In the genomic region with DNA sequence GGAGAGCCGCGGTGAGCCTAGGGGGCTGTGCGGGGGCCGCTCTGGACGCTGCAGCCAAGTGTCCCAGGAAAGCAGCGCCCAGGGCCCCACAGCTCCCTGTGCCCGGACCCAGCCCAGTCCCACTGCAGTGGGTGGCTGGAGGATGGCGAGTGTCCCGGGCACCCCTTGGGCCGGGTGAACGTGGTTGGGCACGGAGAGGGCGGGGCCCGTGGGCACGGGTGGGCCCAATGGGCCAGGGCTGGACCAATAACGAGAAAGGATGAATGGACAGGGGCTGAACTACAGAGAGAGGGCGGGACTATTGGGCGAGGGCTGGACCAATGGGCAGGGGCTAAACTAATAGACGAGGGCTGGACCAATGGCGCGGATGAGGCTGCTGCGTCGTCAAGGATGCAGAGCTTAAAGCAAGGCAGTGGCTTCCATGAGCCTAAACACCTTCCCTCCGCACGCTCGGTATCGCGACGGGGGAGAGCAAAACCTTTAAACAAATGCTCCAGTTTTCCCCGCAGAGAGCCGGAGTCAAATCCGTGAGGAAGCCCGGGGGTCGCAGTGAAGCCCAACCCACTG, we compare ENCODE assay signal across 8 cellular contexts. TPM values are rescaled to one million over a fixed set of nuclear protein-coding genes. Genes with fewer than 3 reads are reported as not detected.
DNase-seq lines count a peak whose midpoint lies in the region; ATAC-seq and TF ChIP-seq lines count a peak whose summit lies in the region.

No MANE protein-coding gene starts in this region.

- peak overlapping the region; percentile 75 to 97 (median 87) for H3K4me3 ChIP-seq in BLaER1 treated with 17β-estradiol and CSF1 and Interleukin-3, amounts not matched to agents 10 nM and 100 nM
- H3K4me3 ChIP-seq in dorsolateral prefrontal cortex (peak overlapping the region; percentile 60 to 99 (median 93)), liver (ENCODE audit: low read depth in 1 of 3, low read length in 3 of 3) (peak overlapping the region; percentile 23 to 74 (median 69))

- peak overlapping the region; percentile 93 for H3K27ac Mint-ChIP-seq in activated CD4-positive, alpha-beta T cell treated with anti-CD3 and anti-CD28 coated beads, Interleukin-2, amount 10 ng/mL, durations not matched to agents 7 days and 5 days

- TF ChIP-seq CTCF in dorsolateral prefrontal cortex (IDR thresholded peaks at IDR 0.05 in 54 of 56, conservative IDR thresholded peaks at IDR 0.05 in 2 of 56; ENCODE audit: low read depth in 1 of 56, partially characterized antibody in 56 of 56) (peak in 3 of 56 donors; percentile 3 to 12 (median 7)), liver (IDR thresholded peaks at IDR 0.05; ENCODE audit: low read depth, low read length, missing input control) (no peak)

- DNase-seq in NCI-H526 treated with DMSO at 0.1 percent for 48 hours (lab: John Stamatoyannopoulos, UW) (peak; percentile 89), dorsolateral prefrontal cortex (peak; percentile 95 to 99 (median 99))
- peak; percentile 94 for DNase-seq in activated CD4-positive, alpha-beta T cell treated with anti-CD3 and anti-CD28 coated beads, Interleukin-2, amount 10 ng/mL, durations not matched to agents 7 days and 5 days
- DNase-seq in stimulated activated CD4-positive, alpha-beta T cell treated with anti-CD3 and anti-CD28 coated beads, Interleukin-4, amount 100 ng/mL, for 24 hours, result peak; percentile 97

- H3K4me3 Mint-ChIP-seq in activated CD4-positive, alpha-beta T cell treated with anti-CD3 and anti-CD28 coated beads, Interleukin-2, amount 10 ng/mL, durations not matched to agents 7 days and 5 days, result peak overlapping the region; percentile 80

- H3K9ac ChIP-seq in BLaER1 treated with 17β-estradiol and CSF1 and Interleukin-3, amounts not matched to agents 10 nM and 100 nM, result peak overlapping the region; percentile 81 to 97 (median 92); a peak in 21 of 22 replicates
- no peak overlapping the region for H3K9ac ChIP-seq in liver (ENCODE audit: low read depth in 1 of 2, low read length in 2 of 2)

- no peak for TF ChIP-seq RAD21 in liver (IDR thresholded peaks at IDR 0.05)

- peaks cover 0 to 5% (median 0%) of the 10 kb centered on the region in 11 experiments; a peak in 1 of 22 replicates for H3K36me3 ChIP-seq in BLaER1 treated with 17β-estradiol and CSF1 and Interleukin-3, amounts not matched to agents 10 nM and 100 nM
- H3K36me3 ChIP-seq in liver (ENCODE audit: control insufficient read depth in 4 of 4, insufficient read depth in 3 of 4, low read depth in 1 of 4, low read length in 3 of 4), result no peaks in the 10 kb centered on the region

- no peaks in the 10 kb centered on the region for H3K27me3 ChIP-seq in BLaER1 treated with 17β-estradiol and CSF1 and Interleukin-3, amounts not matched to agents 10 nM and 100 nM
- H3K27me3 ChIP-seq in dorsolateral prefrontal cortex, result no peaks in the 10 kb centered on the region
- H3K27me3 ChIP-seq in liver (ENCODE audit: control insufficient read depth in 4 of 4, insufficient read depth in 4 of 4, low read length in 3 of 4), result no peaks in the 10 kb centered on the region

- peak overlapping the region; percentile 82 to 99 (median 94) for H3K4me2 ChIP-seq in BLaER1 treated with 17β-estradiol and CSF1 and Interleukin-3, amounts not matched to agents 10 nM and 100 nM

- H3K27me3 Mint-ChIP-seq in activated CD4-positive, alpha-beta T cell treated with anti-CD3 and anti-CD28 coated beads, Interleukin-2, amount 10 ng/mL, durations not matched to agents 7 days and 5 days, result peaks cover 3% of the 10 kb centered on the region

- WGBS in liver, result 4% methylated on average over 34 of the region's 34 CpGs

- CTCF ChIA-PET in activated CD4-positive, alpha-beta T cell treated with anti-CD3 and anti-CD28 coated beads, Interleukin-2, amount 10 ng/mL, durations not matched to agents 7 days and 5 days (lab: Charles Lee), result interaction anchor here (0.7 to 2.1 kb wide), 11 partner anchors 8 to 106 kb away, joined by 3 to 18 read pairs (median 4); partner anchors contain the start of gene FLYWCH1

- peak overlapping the region; percentile 76 to 91 (median 87); a peak in 21 of 22 replicates for H3K27ac ChIP-seq in BLaER1 treated with 17β-estradiol and CSF1 and Interleukin-3, amounts not matched to agents 10 nM and 100 nM
- H3K27ac ChIP-seq in dorsolateral prefrontal cortex (peak overlapping the region; percentile 17 to 97 (median 91)), liver (ENCODE audit: low read depth in 1 of 2, low read length in 2 of 2) (peak overlapping the region; percentile 66 to 72)

- peaks cover 11 to 22% (median 15%) of the 10 kb centered on the region in 10 experiments for H3K4me1 ChIP-seq in BLaER1 treated with 17β-estradiol and CSF1 and Interleukin-3, amounts not matched to agents 10 nM and 100 nM
- H3K4me1 ChIP-seq in liver (ENCODE audit: control insufficient read depth in 4 of 4, insufficient read depth in 4 of 4, low read length in 3 of 4), result peaks cover 0 to 4% (median 2%) of the 10 kb centered on the region in 4 donors

- intact Hi-C loops in dorsolateral prefrontal cortex (cut with DNase I), result loop anchor here (1.0 to 5.0 kb wide), 4 partner anchors 22 to 45 kb away; no protein-coding TSS in a partner anchor

- POLR2A ChIA-PET in activated CD4-positive, alpha-beta T cell treated with anti-CD3 and anti-CD28 coated beads, Interleukin-2, amount 10 ng/mL, durations not matched to agents 7 days and 5 days (lab: Charles Lee), result interaction anchor here (0.6 to 1.2 kb wide), 2 partner anchors 29 to 1112 kb away, joined by 4 to 6 read pairs; partner anchors contain the start of gene FLYWCH1

- no peaks in the 10 kb centered on the region for H3K36me3 Mint-ChIP-seq in activated CD4-positive, alpha-beta T cell treated with anti-CD3 and anti-CD28 coated beads, Interleukin-2, amount 10 ng/mL, durations not matched to agents 7 days and 5 days (ENCODE audit: low read depth)

- ATAC-seq in GM19351 (IDR thresholded peaks at IDR 0.05; ENCODE audit: unreplicated experiment), result peak; percentile 92
- peak; percentile 79 for ATAC-seq in HG03520 (IDR thresholded peaks at IDR 0.05; ENCODE audit: unreplicated experiment)

- no peaks in the 10 kb centered on the region for H3K9me3 Mint-ChIP-seq in activated CD4-positive, alpha-beta T cell treated with anti-CD3 and anti-CD28 coated beads, Interleukin-2, amount 10 ng/mL, durations not matched to agents 7 days and 5 days

- peaks cover 0 to 9% (median 0%) of the 10 kb centered on the region in 11 experiments; a peak in 1 of 22 replicates for H4K20me1 ChIP-seq in BLaER1 treated with 17β-estradiol and CSF1 and Interleukin-3, amounts not matched to agents 10 nM and 100 nM

- H3K9me3 ChIP-seq in BLaER1 treated with 17β-estradiol and CSF1 and Interleukin-3, amounts not matched to agents 10 nM and 100 nM (replicated peaks in 1 of 11), result peaks cover 10 to 25% (median 22%) of the 10 kb centered on the region in 11 experiments
- H3K9me3 ChIP-seq in liver (ENCODE audit: control insufficient read depth in 4 of 4, low read length in 3 of 4), result peaks cover 2 to 7% (median 5%) of the 10 kb centered on the region in 4 donors

- H3K4me1 Mint-ChIP-seq in activated CD4-positive, alpha-beta T cell treated with anti-CD3 and anti-CD28 coated beads, Interleukin-2, amount 10 ng/mL, durations not matched to agents 7 days and 5 days, result peaks cover 14% of the 10 kb centered on the region

TF ChIP-seq in liver, 16 proteins besides CTCF, POLR2A, EP300 and RAD21:
- TF ChIP-seq TAF1 (conservative IDR thresholded peaks at IDR 0.05), result no peak
- TF ChIP-seq YY1 (IDR thresholded peaks at IDR 0.05), result peak; percentile 82
- peak; percentile 74 for TF ChIP-seq SP1 (IDR thresholded peaks at IDR 0.05)
- no peak for TF ChIP-seq ATF3 (IDR thresholded peaks at IDR 0.05)

RNA-seq across cellular contexts. Expression of gene FLYWCH2, which starts 0.5 kb away (rescaled TPM):
- total RNA-seq in activated CD4-positive, alpha-beta T cell treated with anti-CD3 and anti-CD28 coated beads, Interleukin-2, amount 10 ng/mL, durations not matched to agents 7 days and 5 days, result 10 to 100 TPM; 16.8 to 21.0 TPM
- total RNA-seq in dorsolateral prefrontal cortex (10 to 100 TPM; 19.4 to 46.0 (median 31.2) TPM), liver (10 to 100 TPM in 1 of 2 donors, 1 to 10 TPM in 1; 7.1 to 21.0 TPM)
- 10 to 100 TPM in 1 of 2 donors, 1 to 10 TPM in 1; 4.9 to 10.2 TPM for polyA plus RNA-seq in liver

RNA-seq across cellular contexts. Expression of gene PRSS22, which starts 24.6 kb away (rescaled TPM):
- total RNA-seq in activated CD4-positive, alpha-beta T cell treated with anti-CD3 and anti-CD28 coated beads, Interleukin-2, amount 10 ng/mL, durations not matched to agents 7 days and 5 days, result not detected
- total RNA-seq in dorsolateral prefrontal cortex (under 1 TPM in 2 of 120 experiments, not detected in 118; 0.50 to 0.63 TPM), liver (1 to 10 TPM in 1 of 2 donors, not detected in 1; 1.1 TPM)
- under 1 TPM; 0.23 to 0.32 TPM for polyA plus RNA-seq in liver

RNA-seq across cellular contexts. Expression of gene FLYWCH1, which starts 29.2 kb away (rescaled TPM):
- total RNA-seq in activated CD4-positive, alpha-beta T cell treated with anti-CD3 and anti-CD28 coated beads, Interleukin-2, amount 10 ng/mL, durations not matched to agents 7 days and 5 days, result 10 to 100 TPM; 46.8 to 52.7 TPM
- total RNA-seq in dorsolateral prefrontal cortex (100 to 1,000 TPM in 24 of 120 experiments, 10 to 100 TPM in 96; 55.0 to 127 (median 86.7) TPM), liver (10 to 100 TPM in 1 of 2 donors, 1 to 10 TPM in 1; 6.2 to 12.2 TPM)
- polyA plus RNA-seq in liver, result 1 to 10 TPM; 3.9 to 9.5 TPM

RNA-seq across cellular contexts. Expression of gene ZG16B, which starts 52.4 kb away (rescaled TPM):
- 1 to 10 TPM; 2.3 to 3.1 TPM for total RNA-seq in activated CD4-positive, alpha-beta T cell treated with anti-CD3 and anti-CD28 coated beads, Interleukin-2, amount 10 ng/mL, durations not matched to agents 7 days and 5 days
- 1 to 10 TPM in 1 of 120 experiments, under 1 TPM in 2, not detected in 117; 0.60 to 1.1 (median 0.88) TPM for total RNA-seq in dorsolateral prefrontal cortex
- total RNA-seq in liver, result under 1 TPM; 0.33 to 0.79 TPM
- under 1 TPM; 0.24 to 0.53 TPM for polyA plus RNA-seq in liver

Comparison
In these comparisons a context has a peak if more than half of its experiments do, and no peak if none do; other contexts are left out.
1. Peak in every context shown above with its lines: DNase-seq, ATAC-seq, H3K4me3 ChIP-seq and H3K27ac ChIP-seq.
2. H3K9ac ChIP-seq: peak in BLaER1 treated with 17β-estradiol and CSF1 and Interleukin-3, amounts not matched to agents 10 nM and 100 nM (11 of 11); none in liver (0 of 2).